Comparison of ENCODE assay signal across 18 cellular contexts in the genomic region with DNA sequence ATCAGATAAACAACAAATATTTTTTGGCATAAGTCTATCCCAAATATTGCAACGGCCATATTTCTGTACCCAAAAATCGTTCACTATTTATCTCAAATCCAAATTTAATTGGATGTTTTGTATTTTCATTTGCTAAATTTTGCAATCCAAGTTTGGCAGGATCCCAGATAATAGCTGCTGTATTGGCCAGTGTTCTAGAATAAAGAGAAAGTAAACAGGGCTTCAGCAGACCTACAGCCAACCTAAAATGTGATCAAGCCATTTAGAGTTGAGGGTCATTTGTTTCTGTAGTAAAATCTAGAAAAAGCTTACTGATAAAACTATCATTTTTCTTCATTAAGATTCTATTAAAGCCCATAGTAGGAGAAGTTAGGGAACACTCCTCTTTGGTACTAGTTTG.
"Had no signal": no experiment of that assay in that cellular context is flagged by ENCODE, and none has a peak within 500 bp of the region (broad histone marks: within the 10 kb centered on the region; RNA-seq: fewer than 3 reads in every experiment).

No MANE protein-coding gene starts in this region.

- H3K36me3 ChIP-seq: gastroesophageal sphincter, lower lobe of right lung, pancreas had no signal

- H3K9me3 ChIP-seq: gastroesophageal sphincter, lower lobe of right lung, pancreas had no signal

- H3K27me3 ChIP-seq: gastroesophageal sphincter, pancreas had no signal

- H3K4me1 ChIP-seq: gastroesophageal sphincter, lower lobe of right lung had no signal

- H3K4me3 ChIP-seq: gastroesophageal sphincter, lower lobe of right lung, pancreas, smooth muscle cell had no signal

- DNase-seq: central memory CD4-positive, alpha-beta T cell; cortex of kidney; effector memory CD4-positive, alpha-beta T cell; glutamatergic neuron; kidney; left colon; lower lobe of right lung; mesendoderm; naive B cell; occipital lobe; pancreas; right cardiac atrium; stimulated activated CD4-positive, alpha-beta T cell treated with anti-CD3 and anti-CD28 coated beads, Interleukin-2, amount 100 ng/mL, for 48 hours; stimulated activated naive CD4-positive, alpha-beta T cell treated with Interleukin-2 at 50 U/mL for 16 hours; trophoblast cell had no signal

- ATAC-seq: esophagus mucosa, gastroesophageal sphincter, left colon, lower lobe of right lung, pancreas, right cardiac atrium had no signal
